Comparison of ENCODE assay signal across 8 cellular contexts in genomic region chr1:207194197-207194596, GRCh38.
"Had no signal": no experiment of that assay in that cellular context is flagged by ENCODE, and none has a peak within 500 bp of the region (broad histone marks: within the 10 kb centered on the region; RNA-seq: fewer than 3 reads in every experiment).

No MANE protein-coding gene starts in this region.

- H3K9me3 ChIP-seq: HAP-1 had no signal

- H3K36me3 ChIP-seq: HAP-1 had no signal

- FAIRE-seq: HepG2 had no signal

- H3K9ac ChIP-seq: GM23248 had no signal

- DNase-seq: GM23248, GOT3, H7, HFFc6 had no signal

- ATAC-seq: HCT116, HepG2 had no signal

- H3K4me3 ChIP-seq: GM23248, HAP-1 had no signal

- H3K27ac ChIP-seq: GM23248, HL-60 had no signal

- H2AFZ ChIP-seq: GM23248 had no signal

- H3K4me1 ChIP-seq: HAP-1 had no signal
